In the genomic region with DNA sequence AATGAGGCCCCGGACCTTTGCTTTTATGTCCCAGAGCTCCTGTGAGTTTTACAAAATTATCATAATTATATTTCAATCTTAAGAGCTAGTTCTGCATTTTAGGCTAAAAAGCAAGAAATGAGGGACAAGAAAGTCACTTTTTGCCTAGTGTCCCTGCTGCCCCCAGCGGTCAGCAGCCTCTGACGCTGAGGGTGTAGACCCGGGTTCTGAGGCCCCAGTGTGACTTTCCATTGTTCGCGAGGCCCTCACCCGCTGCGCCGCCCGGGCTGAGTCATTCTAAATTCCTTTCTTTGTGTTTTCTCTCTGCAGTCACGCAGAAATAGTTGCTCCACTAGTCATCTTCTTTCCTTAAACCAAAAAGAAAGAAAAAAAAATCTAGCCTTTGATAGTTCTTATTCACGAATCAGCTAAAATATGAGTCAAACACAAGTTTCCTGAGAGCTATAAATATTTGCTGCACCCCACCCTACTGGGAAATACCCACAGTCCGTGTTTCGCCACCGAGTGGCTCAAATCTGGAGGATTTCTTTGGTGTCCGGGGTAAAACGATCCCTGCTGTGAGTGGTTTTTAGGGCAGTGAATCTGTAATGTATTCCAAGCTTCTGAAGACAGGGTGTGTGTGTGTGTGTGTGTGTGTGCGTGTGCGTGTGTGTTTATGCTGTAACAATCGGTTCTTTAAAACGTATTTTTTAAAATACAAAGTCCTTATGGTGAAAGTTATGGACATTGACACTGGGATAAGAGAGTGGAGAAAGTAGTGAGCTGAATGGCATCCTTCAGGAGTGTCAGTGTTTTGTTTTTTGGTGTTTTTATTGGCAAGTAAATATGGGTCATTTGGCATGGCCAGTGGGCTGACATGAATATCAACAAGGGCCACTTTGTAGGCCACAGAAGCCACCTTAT, we compare ENCODE assay signal across 8 cellular contexts. TPM values are rescaled to one million over a fixed set of nuclear protein-coding genes. Genes with fewer than 3 reads are reported as not detected.
DNase-seq lines count a peak whose midpoint lies in the region; ATAC-seq, FAIRE-seq and TF ChIP-seq lines count a peak whose summit lies in the region.

No MANE protein-coding gene starts in this region.

- peak; percentile 87 for FAIRE-seq in H1 (lab: Jason Lieb, UNC)

- H3K18ac ChIP-seq in H1 (ENCODE audit: extremely low read depth, low read length) = peak overlapping the region; percentile 84

- H3K14ac ChIP-seq in H1 (ENCODE audit: insufficient read length) = no peak overlapping the region

- H3K23me2 ChIP-seq in H1 (ENCODE audit: low read depth, low read length) = no peaks in the 10 kb centered on the region; the same call in 1 of the 2 replicates

- peak; percentile 82 for ATAC-seq in activated CD8-positive, alpha-beta T cell treated with anti-CD3 and anti-CD28 coated beads, Interleukin-2, amount 10 ng/mL, durations not matched to agents 7 days and 5 days

- peak overlapping the region in 3 of 4 experiments; percentile 51 to 75 (median 72); a peak in 6 of 7 replicates for H3K9ac ChIP-seq in H1 (replicated peaks in 1 of 4; ENCODE audit: extremely low read depth in 1 of 4, low read depth in 3 of 4, low read length in 3 of 4)

- peak overlapping the region; percentile 100 for H3K4ac ChIP-seq in H1 (replicated peaks; ENCODE audit: insufficient read length, low read depth, low read length)

- H3K56ac ChIP-seq in H1 (replicated peaks; ENCODE audit: insufficient read length, low read depth, low read length) = peak overlapping the region; percentile 98

- peak overlapping the region; percentile 97 for H3K27ac ChIP-seq in H1 (ENCODE audit: low read depth, low read length)
- peak overlapping the region; percentile 100 for H3K27ac ChIP-seq in mesodermal cell (ENCODE audit: low read depth, low read length, severe bottlenecking)

- peak overlapping the region; percentile 100 for H4K91ac ChIP-seq in H1 (replicated peaks; ENCODE audit: insufficient read length, low read length)

- 0 out of 3 replicates have a peak, but pooled peaks of 1 of the 2 experiments have one; percentile 15 for TF ChIP-seq POLR2A in H1 (IDR thresholded peaks at IDR 0.05; ENCODE audit: control extremely low read depth in 1 of 2, low read depth in 2 of 2, low read length in 2 of 2)

- H3K4me2 ChIP-seq in H1 (ENCODE audit: insufficient read depth in 1 of 2, low read depth in 2 of 2, low read length in 2 of 2) = peak overlapping the region; percentile 64 to 72

- H3K9me3 ChIP-seq in H1 (ENCODE audit: insufficient read depth in 2 of 2, low read depth in 1 of 2, low read length in 1 of 2) (no peaks in the 10 kb centered on the region), mesodermal cell (ENCODE audit: control insufficient read depth, low read length) (no peaks in the 10 kb centered on the region)

- H2AFZ ChIP-seq in H1 (ENCODE audit: low read length) = 0 out of 2 replicates have a peak overlapping the region, but pooled peaks have one; percentile 22

- H3K27me3 Mint-ChIP-seq in HFFc6 (ENCODE audit: insufficient read depth) = peaks cover 4% of the 10 kb centered on the region; the same call in 1 of the 2 replicates
- H3K27me3 Mint-ChIP-seq in activated CD8-positive, alpha-beta T cell treated with anti-CD3 and anti-CD28 coated beads, Interleukin-2, amount 10 ng/mL, durations not matched to agents 7 days and 5 days (ENCODE audit: low read depth) = no peaks in the 10 kb centered on the region

- peak; percentile 55 for TF ChIP-seq CTCF in GM10266 (IDR thresholded peaks at IDR 0.05; ENCODE audit: control insufficient read depth, insufficient read depth, low read depth, missing control alignments)
- peak; percentile 77 for TF ChIP-seq CTCF in HFFc6 (IDR thresholded peaks at IDR 0.05)
- TF ChIP-seq CTCF in H1 (IDR thresholded peaks at IDR 0.05; ENCODE audit: control extremely low read depth in 1 of 3, insufficient read depth in 1 of 3, low read depth in 1 of 3, low read length in 3 of 3) = peak; percentile 29 to 74 (median 69)

- H3K36me3 ChIP-seq in H1 (ENCODE audit: control insufficient read depth in 2 of 4, insufficient read depth in 4 of 4, low read length in 3 of 4) = no peaks in the 10 kb centered on the region
- H3K36me3 ChIP-seq in mesodermal cell (ENCODE audit: control insufficient read depth, insufficient read depth, low read length) = no peaks in the 10 kb centered on the region

- CTCF ChIA-PET in activated CD8-positive, alpha-beta T cell treated with anti-CD3 and anti-CD28 coated beads, Interleukin-2, amount 10 ng/mL, durations not matched to agents 7 days and 5 days (lab: Charles Lee) = interaction anchor here (0.9 to 2.4 kb wide), 8 partner anchors 9 to 119 kb away, joined by 3 to 8 read pairs (median 4); a partner anchor contains a TSS
- CTCF ChIA-PET in H1 (lab: Charles Lee; ENCODE audit: partially characterized antibody) = interaction anchor here (0.5 to 2.0 kb wide), 22 partner anchors 9 to 80 kb away, joined by 3 to 14 read pairs (median 4); a partner anchor contains a TSS

- POLR2A ChIA-PET in activated CD8-positive, alpha-beta T cell treated with anti-CD3 and anti-CD28 coated beads, Interleukin-2, amount 10 ng/mL, durations not matched to agents 7 days and 5 days (lab: Charles Lee) = interaction anchor here (0.6 to 3.3 kb wide), 9 partner anchors 8 to 129 kb away, joined by 3 to 51 read pairs (median 6); a partner anchor contains a TSS
- POLR2A ChIA-PET in H1 (lab: Charles Lee; ENCODE audit: partially characterized antibody) = interaction anchor here (0.7 to 45.0 kb wide), 18 partner anchors 8 to 192 kb away, joined by 3 to 1482 read pairs (median 5); a partner anchor contains a TSS

- peaks cover 49% of the 10 kb centered on the region for H3K4me1 Mint-ChIP-seq in HFFc6 (ENCODE audit: low read depth)
- H3K4me1 Mint-ChIP-seq in activated CD8-positive, alpha-beta T cell treated with anti-CD3 and anti-CD28 coated beads, Interleukin-2, amount 10 ng/mL, durations not matched to agents 7 days and 5 days (ENCODE audit: low read depth) = peaks cover 25% of the 10 kb centered on the region

- H3K4me1 ChIP-seq in H1 (replicated peaks in 1 of 4; ENCODE audit: control insufficient read depth in 3 of 4, insufficient read depth in 4 of 4, low read length in 3 of 4) (peaks cover 21 to 36% (median 24%) of the 10 kb centered on the region in 4 experiments), mesodermal cell (ENCODE audit: control insufficient read depth, insufficient read depth, low read length, poor library complexity, severe bottlenecking) (peaks cover 24% of the 10 kb centered on the region)

- peak overlapping the region; percentile 100; the same call in 1 of the 2 replicates for H2BK12ac ChIP-seq in H1 (ENCODE audit: low read depth, low read length)

- peak overlapping the region; percentile 99 for H2BK20ac ChIP-seq in H1 (ENCODE audit: low read length)

- peak overlapping the region; percentile 7 to 48 (median 36); a peak in 4 of 8 replicates for H3K4me3 ChIP-seq in H1 (ENCODE audit: extremely low read depth in 1 of 4, insufficient read depth in 2 of 4, low read depth in 3 of 4, low read length in 4 of 4)
- peak overlapping the region; percentile 26 for H3K4me3 ChIP-seq in mesodermal cell (ENCODE audit: extremely low read depth, insufficient read depth, low read length, poor library complexity, severe bottlenecking)

- peak in 1 of 2 experiments; percentile 45; a peak in 3 of 4 replicates for TF ChIP-seq RAD21 in H1 (IDR thresholded peaks at IDR 0.05 in 1 of 2, conservative IDR thresholded peaks at IDR 0.05 in 1 of 2; ENCODE audit: low read depth in 2 of 2, low read length in 2 of 2)

- H4K8ac ChIP-seq in H1 (ENCODE audit: extremely low read depth, insufficient read depth, low read length) = no peak overlapping the region

- peaks cover 9% of the 10 kb centered on the region; the same call in 1 of the 2 replicates for H3K36me3 Mint-ChIP-seq in HFFc6 (ENCODE audit: low read depth)
- peaks cover 9% of the 10 kb centered on the region for H3K36me3 Mint-ChIP-seq in activated CD8-positive, alpha-beta T cell treated with anti-CD3 and anti-CD28 coated beads, Interleukin-2, amount 10 ng/mL, durations not matched to agents 7 days and 5 days (ENCODE audit: low read depth)

- H4K5ac ChIP-seq in H1 (ENCODE audit: insufficient read length, low read depth, low read length) = peak overlapping the region; percentile 79

- 3% methylated on average over 21 of the region's 21 CpGs; no CpG with 5 or more reads in 1 of the 2 experiments for WGBS in H1 (ENCODE audit: extremely low coverage in 1 of 2, insufficient coverage in 1 of 2, insufficient read length in 1 of 2, insufficient replicate concordance in 2 of 2, low coverage in 1 of 2, low lambda C conversion rate in 2 of 2, missing lambda C conversion rate in 1 of 2), 2 experiments
- WGBS in mesodermal cell (ENCODE audit: insufficient coverage in 2 of 2), 2 experiments = 0 to 1% methylated on average over 13 to 15 of the region's 21 CpGs

- no peak overlapping the region for H2BK15ac ChIP-seq in H1 (ENCODE audit: low read length)

- DNase-seq in GM10266 (ENCODE audit: extremely low spot score) (peak; percentile 65), HFFc6 (peak; percentile 97), NCI-H2227 (lab: John Stamatoyannopoulos, UW; ENCODE audit: unreplicated experiment) (peak; percentile 53), H1 (ENCODE audit: low read depth in 1 of 2, low spot score in 2 of 2) (peak; percentile 94), NCI-H1092 (lab: John Stamatoyannopoulos, UW) (no peak)
- DNase-seq in activated CD8-positive, alpha-beta T cell treated with anti-CD3 and anti-CD28 coated beads, Interleukin-2, amount 10 ng/mL, durations not matched to agents 7 days and 5 days = peak; percentile 63
- peak; percentile 37 for DNase-seq in stimulated activated CD8-positive, alpha-beta memory T cell treated with anti-CD3 and anti-CD28 coated beads, Interleukin-15, amount 100 ng/mL, for 1 hour (ENCODE audit: low read depth)

- H3K79me2 ChIP-seq in H1 (ENCODE audit: control insufficient read depth in 1 of 2, insufficient read depth in 2 of 2, low read length in 2 of 2) = no peaks in the 10 kb centered on the region

- peak overlapping the region; percentile 98 for H3K27ac Mint-ChIP-seq in HFFc6
- H3K27ac Mint-ChIP-seq in activated CD8-positive, alpha-beta T cell treated with anti-CD3 and anti-CD28 coated beads, Interleukin-2, amount 10 ng/mL, durations not matched to agents 7 days and 5 days = peak overlapping the region; percentile 89

- no peaks in the 10 kb centered on the region for H4K20me1 ChIP-seq in H1 (replicated peaks in 1 of 2; ENCODE audit: control insufficient read depth in 1 of 2, insufficient read depth in 2 of 2, low read length in 2 of 2)

- no peak overlapping the region for H3K23ac ChIP-seq in H1 (ENCODE audit: insufficient read length)

- no peaks in the 10 kb centered on the region for H3K79me1 ChIP-seq in H1 (ENCODE audit: low read depth, low read length)

- H3K9me3 Mint-ChIP-seq in HFFc6 = peaks cover 13% of the 10 kb centered on the region
- H3K9me3 Mint-ChIP-seq in activated CD8-positive, alpha-beta T cell treated with anti-CD3 and anti-CD28 coated beads, Interleukin-2, amount 10 ng/mL, durations not matched to agents 7 days and 5 days (ENCODE audit: insufficient read depth) = peaks cover 4% of the 10 kb centered on the region

- TF ChIP-seq EP300 in H1 (IDR thresholded peaks at IDR 0.05; ENCODE audit: borderline replicate concordance in 1 of 2, low read depth in 2 of 2, low read length in 2 of 2) = peak; percentile 25 to 93; a peak in 2 of 3 replicates

- peak overlapping the region; percentile 97 for H2AK5ac ChIP-seq in H1 (ENCODE audit: low read depth, low read length)

- H3K27me3 ChIP-seq in H1 (replicated peaks in 1 of 4; ENCODE audit: control insufficient read depth in 3 of 4, extremely low read depth in 1 of 4, insufficient read depth in 3 of 4, low read length in 3 of 4) = no peaks in the 10 kb centered on the region

- H2BK5ac ChIP-seq in H1 (ENCODE audit: low read depth, low read length) = peak overlapping the region; percentile 100

- H3K4me3 Mint-ChIP-seq in HFFc6 = peak overlapping the region; percentile 91
- H3K4me3 Mint-ChIP-seq in activated CD8-positive, alpha-beta T cell treated with anti-CD3 and anti-CD28 coated beads, Interleukin-2, amount 10 ng/mL, durations not matched to agents 7 days and 5 days = peak overlapping the region; percentile 57

- H2BK120ac ChIP-seq in H1 (replicated peaks; ENCODE audit: low read depth, low read length) = peak overlapping the region; percentile 100

RNA-seq across cellular contexts. Expression of a gene that starts 59.7 kb away (rescaled TPM):
- total RNA-seq in HFFc6 (2021; fragmentation: NEBNext Ultra II Directional; extraction: Animal tissue kit (Norgen Biotek cat#: 25700)) = over 10,000 TPM in 4 of 6 experiments, 1,000 to 10,000 TPM in 2; 8,709 to 10,268 (median 10,123) TPM
- 1,000 to 10,000 TPM; 7,075 to 7,486 TPM for total RNA-seq in activated CD8-positive, alpha-beta T cell treated with anti-CD3 and anti-CD28 coated beads, Interleukin-2, amount 10 ng/mL, durations not matched to agents 7 days and 5 days
- total RNA-seq in H1 (2021; fragmentation: NEBNext Ultra II Directional; extraction: Animal tissue kit (Norgen Biotek cat#: 25700)) = 13,468 and 13,823 TPM in 2 replicates
- polyA plus RNA-seq in H1 (2011; rRNA removed) = 10,552 and 13,927 TPM in 2 replicates
- polyA plus RNA-seq in H1 (2011; cell fraction: cytosol; rRNA removed) = 16,498 TPM
- polyA plus RNA-seq in H1 (2011; cell fraction: nucleus; rRNA removed) = 10,268 TPM
- polyA plus RNA-seq in H1 (2012, experiment 1 of 2) = 14,752 to 19,552 TPM (median 16,169 TPM) in 4 replicates
- 2,073 TPM for polyA plus RNA-seq in H1 (2012, experiment 2 of 2)
- polyA plus RNA-seq in H1 (2013, experiment 1 of 2) = 13,042 TPM
- 13,003 TPM for polyA plus RNA-seq in H1 (2013, experiment 2 of 2)
- polyA minus RNA-seq in H1 (2011; rRNA and poly(A)+ RNA removed) = 13,556 and 16,300 TPM in 2 replicates
- polyA minus RNA-seq in H1 (2011; cell fraction: cytosol; rRNA and poly(A)+ RNA removed) = 5,618 TPM
- 6,584 TPM for polyA minus RNA-seq in H1 (2011; cell fraction: nucleus; rRNA and poly(A)+ RNA removed)
- polyA plus RNA-seq in mesodermal cell (2013, experiment 1 of 2) = 8,757 TPM
- 8,926 TPM for polyA plus RNA-seq in mesodermal cell (2013, experiment 2 of 2)
